In the genomic region with DNA sequence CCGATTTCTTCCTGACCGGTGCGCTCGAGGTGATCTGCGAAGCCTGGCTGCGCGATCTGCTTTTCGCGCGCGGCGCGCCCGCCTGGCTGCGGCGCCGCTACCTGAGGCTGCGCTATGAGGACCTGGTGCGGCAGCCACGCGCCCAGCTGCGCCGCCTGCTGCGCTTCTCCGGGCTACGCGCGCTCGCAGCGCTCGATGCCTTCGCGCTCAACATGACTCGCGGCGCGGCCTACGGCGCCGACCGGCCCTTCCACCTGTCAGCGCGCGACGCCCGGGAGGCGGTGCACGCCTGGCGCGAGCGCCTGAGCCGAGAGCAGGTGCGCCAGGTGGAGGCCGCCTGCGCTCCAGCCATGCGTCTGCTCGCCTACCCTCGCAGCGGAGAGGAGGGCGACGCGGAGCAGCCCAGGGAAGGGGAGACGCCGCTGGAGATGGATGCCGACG, we compare ENCODE assay signal across 1 cellular context.
A peak's percentile ranks its signal among the peaks of the same experiment; 100 is the strongest.
TF ChIP-seq lines count a peak whose summit lies in the region.

No MANE protein-coding gene starts in this region.

TF ChIP-seq in WTC11, 78 proteins besides CTCF, POLR2A, EP300 and RAD21 (continued from another document):
- TF ChIP-seq, protein P1, sequence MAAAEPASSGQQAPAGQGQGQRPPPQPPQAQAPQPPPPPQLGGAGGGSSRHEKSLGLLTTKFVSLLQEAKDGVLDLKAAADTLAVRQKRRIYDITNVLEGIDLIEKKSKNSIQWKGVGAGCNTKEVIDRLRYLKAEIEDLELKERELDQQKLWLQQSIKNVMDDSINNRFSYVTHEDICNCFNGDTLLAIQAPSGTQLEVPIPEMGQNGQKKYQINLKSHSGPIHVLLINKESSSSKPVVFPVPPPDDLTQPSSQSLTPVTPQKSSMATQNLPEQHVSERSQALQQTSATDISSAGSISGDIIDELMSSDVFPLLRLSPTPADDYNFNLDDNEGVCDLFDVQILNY (CRISPR knock-in tag; IDR thresholded peaks at IDR 0.05) = peak; percentile 69; the same call in 1 of the 2 replicates
- TF ChIP-seq ZNF671 (CRISPR knock-in tag; IDR thresholded peaks at IDR 0.05) (no peak), ELF4 (CRISPR knock-in tag; IDR thresholded peaks at IDR 0.05; ENCODE audit: low read depth) (0 out of 2 replicates have a peak, but pooled peaks have one; percentile 64), TP53 (CRISPR knock-in tag; IDR thresholded peaks at IDR 0.05) (peak; percentile 22; the same call in 1 of the 2 replicates), RORB (CRISPR knock-in tag; IDR thresholded peaks at IDR 0.05) (no peak), ZNF232 (CRISPR knock-in tag; IDR thresholded peaks at IDR 0.05) (0 out of 2 replicates have a peak, but pooled peaks have one; percentile 48), ATF1 (CRISPR knock-in tag; IDR thresholded peaks at IDR 0.05) (0 out of 2 replicates have a peak, but pooled peaks have one; percentile 62)
- TF ChIP-seq, protein P2, sequence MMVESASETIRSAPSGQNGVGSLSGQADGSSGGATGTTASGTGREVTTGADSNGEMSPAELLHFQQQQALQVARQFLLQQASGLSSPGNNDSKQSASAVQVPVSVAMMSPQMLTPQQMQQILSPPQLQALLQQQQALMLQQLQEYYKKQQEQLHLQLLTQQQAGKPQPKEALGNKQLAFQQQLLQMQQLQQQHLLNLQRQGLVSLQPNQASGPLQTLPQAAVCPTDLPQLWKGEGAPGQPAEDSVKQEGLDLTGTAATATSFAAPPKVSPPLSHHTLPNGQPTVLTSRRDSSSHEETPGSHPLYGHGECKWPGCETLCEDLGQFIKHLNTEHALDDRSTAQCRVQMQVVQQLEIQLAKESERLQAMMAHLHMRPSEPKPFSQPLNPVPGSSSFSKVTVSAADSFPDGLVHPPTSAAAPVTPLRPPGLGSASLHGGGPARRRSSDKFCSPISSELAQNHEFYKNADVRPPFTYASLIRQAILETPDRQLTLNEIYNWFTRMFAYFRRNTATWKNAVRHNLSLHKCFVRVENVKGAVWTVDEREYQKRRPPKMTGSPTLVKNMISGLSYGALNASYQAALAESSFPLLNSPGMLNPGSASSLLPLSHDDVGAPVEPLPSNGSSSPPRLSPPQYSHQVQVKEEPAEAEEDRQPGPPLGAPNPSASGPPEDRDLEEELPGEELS (CRISPR knock-in tag; IDR thresholded peaks at IDR 0.05) = peak; percentile 61; the same call in 1 of the 2 replicates
